Comparison of ENCODE assay signal across 24 cellular contexts in genomic region chr5:108989761-108990392, GRCh38.
DNase-seq lines count a peak whose midpoint lies in the region; ATAC-seq and TF ChIP-seq lines count a peak whose summit lies in the region.
"Had no signal": no experiment of that assay in that cellular context is flagged by ENCODE, and none has a peak within 500 bp of the region (broad histone marks: within the 10 kb centered on the region; RNA-seq: fewer than 3 reads in every experiment).

No MANE protein-coding gene starts in this region.

- H2BK120ac ChIP-seq in IMR-90 (ENCODE audit: low read depth, low read length), result 0 out of 2 replicates have a peak overlapping the region, but pooled peaks have one; percentile 6

- H3K4me2 ChIP-seq in IMR-90 (ENCODE audit: low read depth, low read length), result peak overlapping the region; percentile 38; the same call in 1 of the 2 replicates

- no TSS peak for BruUV-seq in IMR-90 (replicated peaks; lab: Mats Ljungman, UMichigan)

- in situ Hi-C loops in IMR-90 (cut with MboI; ENCODE audit: low sequenced_read_pairs), result no loop called here

- no peak overlapping the region for H3K18ac ChIP-seq in IMR-90 (ENCODE audit: low read depth, low read length)

- no peak for TF ChIP-seq RAD21 in IMR-90 (IDR thresholded peaks at IDR 0.05; ENCODE audit: low read length)

- dilution Hi-C loops in IMR-90 (cut with HindIII; ENCODE audit: low sequenced_read_pairs, unreplicated experiment), result no loop called here

- H4K91ac ChIP-seq in IMR-90 (ENCODE audit: insufficient read depth, low read depth, low read length), result no peak overlapping the region

- DNase-seq in AG10803 (ENCODE audit: low read depth) (peak; percentile 14), IMR-90 (peak; percentile 48), choroid plexus epithelial cell (ENCODE audit: low read depth) (peak; percentile 30), iris pigment epithelial cell (ENCODE audit: low read depth) (peak; percentile 48), GM19240 (ENCODE audit: insufficient read length, low spot score) (no peak), NCI-H1930 (lab: John Stamatoyannopoulos, UW) (no peak)
- no peak for DNase-seq in stimulated activated naive CD8-positive, alpha-beta T cell treated with anti-CD3 and anti-CD28 coated beads, Interleukin-15, amount 100 ng/mL, for 72 hours
- DNase-seq: activated CD8-positive, alpha-beta T cell treated with anti-CD3 and anti-CD28 coated beads for 36 hours; activated effector memory CD4-positive, alpha-beta T cell treated with anti-CD3 and anti-CD28 coated beads, Interleukin-2, amount 50 U/mL, for 16 hours; activated naive CD8-positive, alpha-beta T cell treated with anti-CD3 and anti-CD28 coated beads, Interleukin-2, amount 50 U/mL, for 24 hours; activated T-cell treated with anti-CD3 and anti-CD28 coated beads for 4 hours; CD4-positive, alpha-beta memory T cell; cortex of kidney; DMS153; GOT3; kidney glomerular epithelial cell; MV-4-11; NCI-H187; NCI-H774; SHP77; stimulated activated CD4-positive, alpha-beta T cell treated with anti-CD3 and anti-CD28 coated beads, Interleukin-2, amount 100 ng/mL, for 48 hours; stimulated activated naive B cell treated with anti-CD40 and anti-IgM and Interleukin-4, amounts not matched to agents 10 μg/mL and 1 μg/mL and 100 μg/mL, for 72 hours had no signal

- no peak overlapping the region for H3K27ac ChIP-seq in IMR-90 (ENCODE audit: insufficient read depth, low read length)

- no peak overlapping the region for H2AK9ac ChIP-seq in IMR-90 (replicated peaks; ENCODE audit: low read depth, low read length, poor library complexity)

- H3K27ac Mint-ChIP-seq in stimulated activated naive CD8-positive, alpha-beta T cell treated with anti-CD3 and anti-CD28 coated beads, Interleukin-15, amount 100 ng/mL, for 72 hours, result no peak overlapping the region
- H3K27ac Mint-ChIP-seq: activated CD8-positive, alpha-beta T cell treated with anti-CD3 and anti-CD28 coated beads for 36 hours; activated naive CD8-positive, alpha-beta T cell treated with anti-CD3 and anti-CD28 coated beads, Interleukin-2, amount 50 U/mL, for 24 hours; CD4-positive, alpha-beta memory T cell; stimulated activated naive B cell treated with anti-CD40 and anti-IgM and Interleukin-4, amounts not matched to agents 10 μg/mL and 1 μg/mL and 100 μg/mL, for 72 hours had no signal

- TF ChIP-seq POLR2A in IMR-90 (IDR thresholded peaks at IDR 0.05; ENCODE audit: low read depth, low read length), result no peak

- TF ChIP-seq CTCF in AG10803 (conservative IDR thresholded peaks at IDR 0.05; ENCODE audit: low read length), result no peak
- TF ChIP-seq CTCF in IMR-90 (conservative IDR thresholded peaks at IDR 0.05; ENCODE audit: low read depth, low read length), result no peak
- TF ChIP-seq CTCF in choroid plexus epithelial cell (conservative IDR thresholded peaks at IDR 0.05; ENCODE audit: low read depth, low read length), result no peak

- H3K4me3 ChIP-seq in AG10803 (ENCODE audit: low read length) (no peak overlapping the region), IMR-90 (ENCODE audit: insufficient read depth, low read depth, low read length) (no peak overlapping the region), choroid plexus epithelial cell (ENCODE audit: low read depth, low read length) (no peak overlapping the region)

- H3K9me3 ChIP-seq in IMR-90 (ENCODE audit: control insufficient read depth, insufficient read depth, low read length), result no peaks in the 10 kb centered on the region

- H2AK5ac ChIP-seq in IMR-90 (ENCODE audit: low read depth, low read length), result no peak overlapping the region

- H3K14ac ChIP-seq in IMR-90 (replicated peaks; ENCODE audit: low read depth, low read length), result no peak overlapping the region

- no peak overlapping the region for H3K23ac ChIP-seq in IMR-90 (ENCODE audit: low read depth, low read length)

- no peaks in the 10 kb centered on the region for H3K4me1 Mint-ChIP-seq in stimulated activated naive CD8-positive, alpha-beta T cell treated with anti-CD3 and anti-CD28 coated beads, Interleukin-15, amount 100 ng/mL, for 72 hours
- H3K4me1 Mint-ChIP-seq: activated naive CD8-positive, alpha-beta T cell treated with anti-CD3 and anti-CD28 coated beads, Interleukin-2, amount 50 U/mL, for 24 hours; CD4-positive, alpha-beta memory T cell; stimulated activated naive B cell treated with anti-CD40 and anti-IgM and Interleukin-4, amounts not matched to agents 10 μg/mL and 1 μg/mL and 100 μg/mL, for 72 hours had no signal

- no peaks in the 10 kb centered on the region; a peak in 2 of 4 replicates for H3K79me1 ChIP-seq in IMR-90 (ENCODE audit: low read depth in 1 of 2, low read length in 2 of 2)

- H3K36me3 ChIP-seq in IMR-90 (ENCODE audit: control insufficient read depth, insufficient read depth, low read length), result no peaks in the 10 kb centered on the region

- H3K27me3 Mint-ChIP-seq in stimulated activated naive CD8-positive, alpha-beta T cell treated with anti-CD3 and anti-CD28 coated beads, Interleukin-15, amount 100 ng/mL, for 72 hours, result no peaks in the 10 kb centered on the region
- H3K27me3 Mint-ChIP-seq: activated CD8-positive, alpha-beta T cell treated with anti-CD3 and anti-CD28 coated beads for 36 hours; activated naive CD8-positive, alpha-beta T cell treated with anti-CD3 and anti-CD28 coated beads, Interleukin-2, amount 50 U/mL, for 24 hours; CD4-positive, alpha-beta memory T cell; stimulated activated naive B cell treated with anti-CD40 and anti-IgM and Interleukin-4, amounts not matched to agents 10 μg/mL and 1 μg/mL and 100 μg/mL, for 72 hours had no signal

- no peaks in the 10 kb centered on the region for H3K27me3 ChIP-seq in IMR-90 (ENCODE audit: control insufficient read depth, insufficient read depth, low read length)

- no peak overlapping the region for H2BK20ac ChIP-seq in IMR-90 (ENCODE audit: low read depth, low read length)

- intact Hi-C loops in IMR-90 (cut with micrococcal nuclease), result no loop called here

- H2BK5ac ChIP-seq in IMR-90 (ENCODE audit: low read depth, low read length, poor library complexity, severe bottlenecking), result peak overlapping the region; percentile 73

- peak; percentile 86 for ATAC-seq in IMR-90 (ENCODE audit: low read depth)
- no peak for ATAC-seq in HG03045 (IDR thresholded peaks at IDR 0.05; ENCODE audit: unreplicated experiment)
- no peak for ATAC-seq in stimulated activated naive CD8-positive, alpha-beta T cell treated with anti-CD3 and anti-CD28 coated beads, Interleukin-15, amount 100 ng/mL, for 72 hours
- ATAC-seq: activated CD4-positive, CD25-positive, alpha-beta regulatory T cell treated with anti-CD3 and anti-CD28 coated beads, Interleukin-2, amount 50 U/mL, for 24 hours; activated CD8-positive, alpha-beta T cell treated with anti-CD3 and anti-CD28 coated beads for 36 hours; activated naive CD8-positive, alpha-beta T cell treated with anti-CD3 and anti-CD28 coated beads, Interleukin-2, amount 50 U/mL, for 24 hours; stimulated activated naive B cell treated with anti-CD40 and anti-IgM and Interleukin-4, amounts not matched to agents 10 μg/mL and 1 μg/mL and 100 μg/mL, for 72 hours had no signal

- no peak overlapping the region for H2BK15ac ChIP-seq in IMR-90 (ENCODE audit: low read depth, low read length)

- no peak overlapping the region for H3K9ac ChIP-seq in IMR-90 (ENCODE audit: low read depth, low read length)

- H3K9me3 Mint-ChIP-seq in stimulated activated naive CD8-positive, alpha-beta T cell treated with anti-CD3 and anti-CD28 coated beads, Interleukin-15, amount 100 ng/mL, for 72 hours, result peaks cover 16 to 26% of the 10 kb centered on the region in 2 donors

- H4K8ac ChIP-seq in IMR-90 (ENCODE audit: low read depth in 2 of 2, low read length in 2 of 2), result no peak overlapping the region

- peaks cover 1% of the 10 kb centered on the region; the same call in 1 of the 2 replicates for H3K4me1 ChIP-seq in IMR-90 (ENCODE audit: control insufficient read depth, insufficient read depth, low read length)

- no peak overlapping the region for H3K4me3 Mint-ChIP-seq in stimulated activated naive CD8-positive, alpha-beta T cell treated with anti-CD3 and anti-CD28 coated beads, Interleukin-15, amount 100 ng/mL, for 72 hours
- H3K4me3 Mint-ChIP-seq: activated CD8-positive, alpha-beta T cell treated with anti-CD3 and anti-CD28 coated beads for 36 hours; activated naive CD8-positive, alpha-beta T cell treated with anti-CD3 and anti-CD28 coated beads, Interleukin-2, amount 50 U/mL, for 24 hours; CD4-positive, alpha-beta memory T cell; stimulated activated naive B cell treated with anti-CD40 and anti-IgM and Interleukin-4, amounts not matched to agents 10 μg/mL and 1 μg/mL and 100 μg/mL, for 72 hours had no signal

- CTCF ChIA-PET in IMR-90 (lab: Yijun Ruan, JAX), result interaction anchor here (0.5 kb wide), 1 partner anchor 16 kb away, joined by 3 read pairs; no protein-coding TSS in a partner anchor

- H4K5ac ChIP-seq in IMR-90 (ENCODE audit: low read depth, low read length), result no peak overlapping the region

- H3K4ac ChIP-seq in IMR-90 (ENCODE audit: low read depth, low read length), result no peak overlapping the region

- no CpG with 5 or more reads among the region's 1 CpG for WGBS in IMR-90 (ENCODE audit: extremely low coverage in 2 of 2, insufficient read length in 1 of 2), 2 experiments

- no peaks in the 10 kb centered on the region for H3K9me1 ChIP-seq in IMR-90 (ENCODE audit: insufficient read depth, low read length)

- H2AFZ ChIP-seq in IMR-90 (replicated peaks; ENCODE audit: low read length, poor library complexity), result no peak overlapping the region

- H3K56ac ChIP-seq in IMR-90 (ENCODE audit: extremely low read depth, insufficient read depth, low read length), result no peak overlapping the region

- POLR2A ChIA-PET in IMR-90 (lab: Charles Lee; ENCODE audit: unreplicated experiment), result no interaction called here

- no peaks in the 10 kb centered on the region for H4K20me1 ChIP-seq in IMR-90 (ENCODE audit: insufficient read depth, low read length)

TF ChIP-seq in IMR-90, 13 proteins besides CTCF, POLR2A, EP300 and RAD21:
- no peak for TF ChIP-seq BHLHE40 (IDR thresholded peaks at IDR 0.05; ENCODE audit: low read depth, low read length)
- TF ChIP-seq MAFK (IDR thresholded peaks at IDR 0.05; ENCODE audit: low read depth, low read length), result peak; percentile 68
- TF ChIP-seq NFE2L2 (IDR thresholded peaks at IDR 0.05; ENCODE audit: low read depth, low read length), result peak; percentile 71
- no peak for TF ChIP-seq MAZ (IDR thresholded peaks at IDR 0.05; ENCODE audit: borderline replicate concordance, low read depth, low read length)
- TF ChIP-seq RFX5 (IDR thresholded peaks at IDR 0.05; ENCODE audit: low read depth, low read length), result no peak
- TF ChIP-seq RCOR1 (IDR thresholded peaks at IDR 0.05; ENCODE audit: insufficient replicate concordance, low read length), result no peak

Comparison
In these comparisons a context has a peak if more than half of its experiments do, and no peak if none do; other contexts are left out.
1. DNase-seq: peak in AG10803 (single experiment), IMR-90 (single experiment), choroid plexus epithelial cell (single experiment) and iris pigment epithelial cell (single experiment); none in GM19240 (single experiment), stimulated activated naive CD8-positive, alpha-beta T cell treated with anti-CD3 and anti-CD28 coated beads, Interleukin-15, amount 100 ng/mL, for 72 hours (0 of 2) and NCI-H1930 (0 of 2).